16 cellular contexts compared by ENCODE assay signal in genomic region chr17:78962345-78962983, GRCh38. TPM values are rescaled to one million over a fixed set of nuclear protein-coding genes. Genes with fewer than 3 reads are reported as not detected.
DNase-seq lines count a peak whose midpoint lies in the region; ATAC-seq, FAIRE-seq and TF ChIP-seq lines count a peak whose summit lies in the region.
"Had no signal": no experiment of that assay in that cellular context is flagged by ENCODE, and none has a peak within 500 bp of the region (broad histone marks: within the 10 kb centered on the region; RNA-seq: fewer than 3 reads in every experiment).

No MANE protein-coding gene starts in this region.

- H3K27me3 ChIP-seq in mammary epithelial cell (ENCODE audit: insufficient read depth, low read length) (no peaks in the 10 kb centered on the region), HepG2 (ENCODE audit: control insufficient read depth in 1 of 2, insufficient read depth in 2 of 2, low read length in 2 of 2) (peaks cover 0 to 1% of the 10 kb centered on the region in 2 experiments; a peak in 3 of 5 replicates), neural progenitor cell (no peaks in the 10 kb centered on the region)

- peaks cover 11% of the 10 kb centered on the region for H3K4me1 Mint-ChIP-seq in MCF 10A (ENCODE audit: insufficient read depth, unreplicated experiment)
- peaks cover 25% of the 10 kb centered on the region for H3K4me1 Mint-ChIP-seq in neural progenitor cell

- H3K27ac Mint-ChIP-seq in MCF 10A (ENCODE audit: low read depth, unreplicated experiment), result no peak overlapping the region
- H3K27ac Mint-ChIP-seq in neural progenitor cell, result no peak overlapping the region

- no peaks in the 10 kb centered on the region for H3K9me3 ChIP-seq in mammary epithelial cell (replicated peaks; ENCODE audit: insufficient read depth, low read length)
- no peaks in the 10 kb centered on the region for H3K9me3 ChIP-seq in HepG2 (ENCODE audit: low read length)
- no peaks in the 10 kb centered on the region for H3K9me3 ChIP-seq in neural progenitor cell (ENCODE audit: low read depth)
- H3K9me3 ChIP-seq: thoracic aorta had no signal

- no peaks in the 10 kb centered on the region for H4K20me1 ChIP-seq in mammary epithelial cell (ENCODE audit: insufficient read depth, low read length)
- no peaks in the 10 kb centered on the region for H4K20me1 ChIP-seq in HepG2 (ENCODE audit: insufficient read depth, low read length)
- no peaks in the 10 kb centered on the region for H4K20me1 ChIP-seq in neural progenitor cell (ENCODE audit: low read depth)

- peak; percentile 99 for FAIRE-seq in HepG2 (lab: Jason Lieb, UNC)
- FAIRE-seq: GM12891 had no signal

- TF ChIP-seq EP300 in HepG2 (IDR thresholded peaks at IDR 0.05; ENCODE audit: low read depth in 2 of 2, low read length in 2 of 2) (peak; percentile 79 to 85), HepG2 (CRISPR knock-in tag; IDR thresholded peaks at IDR 0.05; ENCODE audit: borderline replicate concordance) (peak; percentile 66)

- no peak overlapping the region for H3K27ac ChIP-seq in mammary epithelial cell (ENCODE audit: insufficient read depth, low read depth, low read length)
- H3K27ac ChIP-seq in HepG2 (ENCODE audit: extremely low read length, insufficient read depth, low read length), result peak overlapping the region; percentile 70
- no peak overlapping the region for H3K27ac ChIP-seq in neural progenitor cell
- H3K27ac ChIP-seq: thoracic aorta had no signal

- intact Hi-C loops in mammary epithelial cell (cut with micrococcal nuclease) (no loop called here), MCF 10A (cut with micrococcal nuclease) (no loop called here), HepG2 (cut with micrococcal nuclease; ENCODE audit: unreplicated experiment) (loop anchor here (2.0 to 5.0 kb wide), 2 partner anchors 35 to 98 kb away; partner anchors contain the start of gene TIMP2)

- no TSS peak for BruUV-seq in mammary epithelial cell (replicated peaks; lab: Mats Ljungman, UMichigan)
- no TSS peak for BruUV-seq in MCF 10A (replicated peaks; lab: Mats Ljungman, UMichigan)
- BruUV-seq in HepG2 (replicated peaks; lab: Mats Ljungman, UMichigan), result no TSS peak

- TF ChIP-seq CTCF in mammary epithelial cell (conservative IDR thresholded peaks at IDR 0.05 in 1 of 2, IDR thresholded peaks at IDR 0.05 in 1 of 2; ENCODE audit: extremely low read depth in 1 of 2, insufficient read depth in 1 of 2, low read depth in 1 of 2, low read length in 2 of 2) (no peak), MCF 10A (IDR thresholded peaks at IDR 0.05; ENCODE audit: unreplicated experiment) (no peak), HepG2 (CRISPR knock-in tag; IDR thresholded peaks at IDR 0.05) (peak; percentile 24), neural progenitor cell (IDR thresholded peaks at IDR 0.05) (no peak)

- no peaks in the 10 kb centered on the region for H3F3A ChIP-seq in neural progenitor cell (ENCODE audit: low read depth)

- POLR2A ChIA-PET in MCF 10A (lab: Yijun Ruan, JAX), result interaction anchor here (0.5 kb wide), 1 partner anchor 15 kb away, joined by 3 read pairs; no protein-coding TSS in a partner anchor
- POLR2A ChIA-PET in HepG2 (lab: Yijun Ruan, JAX), result interaction anchor here (0.5 to 3.5 kb wide), 24 partner anchors 10 to 654 kb away, joined by 3 to 51 read pairs (median 4); partner anchors contain the start of genes CANT1, ENGASE and LGALS3BP

- H3K36me3 Mint-ChIP-seq in MCF 10A (ENCODE audit: insufficient read depth, unreplicated experiment) (no peaks in the 10 kb centered on the region), neural progenitor cell (no peaks in the 10 kb centered on the region)

- TF ChIP-seq RAD21 in HepG2 (CRISPR knock-in tag; IDR thresholded peaks at IDR 0.05), result peak; percentile 10; the same call in 1 of the 2 replicates

- ATAC-seq in HepG2 (peak; percentile 91), HG03196 (IDR thresholded peaks at IDR 0.05; ENCODE audit: unreplicated experiment) (no peak)

- peak; percentile 46 to 60; a peak in 3 of 4 replicates for TF ChIP-seq POLR2A in HepG2 (IDR thresholded peaks at IDR 0.05; ENCODE audit: insufficient read depth in 1 of 2, low read depth in 2 of 2, low read length in 2 of 2)

- H3K36me3 ChIP-seq in mammary epithelial cell (ENCODE audit: insufficient read depth, low read length) (no peaks in the 10 kb centered on the region), HepG2 (replicated peaks in 1 of 2; ENCODE audit: control insufficient read depth in 1 of 2, insufficient read depth in 2 of 2, low read length in 2 of 2) (no peaks in the 10 kb centered on the region), neural progenitor cell (no peaks in the 10 kb centered on the region)
- H3K36me3 ChIP-seq: thoracic aorta had no signal

- DNase-seq in mammary epithelial cell, result peak; percentile 35
- DNase-seq in MCF 10A (ENCODE audit: unreplicated experiment), result no peak
- DNase-seq in T1000 (lab: John Stamatoyannopoulos, UW), result peak; percentile 65
- peak; percentile 96 for DNase-seq in HepG2 (ENCODE audit: low spot score)
- no peak for DNase-seq in GM19240 (ENCODE audit: insufficient read length, low spot score)
- no peak for DNase-seq in neural progenitor cell (ENCODE audit: low spot score)
- no peak for DNase-seq in HCEC 1CT
- DNase-seq: activated CD4-positive, CD25-positive, alpha-beta regulatory T cell treated with anti-CD3 and anti-CD28 coated beads, Interleukin-2, amount 50 U/mL, for 72 hours; activated T-cell treated with anti-CD3 and anti-CD28 coated beads for 4 hours; cerebellar nuclear complex; erythroblast; hypothalamus; NCI-H2171 had no signal

- H3K4me3 ChIP-seq in mammary epithelial cell (replicated peaks in 1 of 3; ENCODE audit: insufficient read depth in 1 of 3, low read depth in 2 of 3, low read length in 3 of 3), result no peak overlapping the region
- no peak overlapping the region for H3K4me3 ChIP-seq in HepG2 (replicated peaks in 1 of 3; ENCODE audit: insufficient read depth in 1 of 3, low read depth in 2 of 3, low read length in 3 of 3)
- no peak overlapping the region for H3K4me3 ChIP-seq in neural progenitor cell
- H3K4me3 ChIP-seq: thoracic aorta had no signal

- in situ Hi-C loops in mammary epithelial cell (cut with MboI; ENCODE audit: low sequenced_read_pairs in 2 of 2) (no loop called here), HepG2 (cut with HindIII; ENCODE audit: extremely low pct_ligation_motif_present, low pct_unique_long_range_greater_than_20kb) (no loop called here)

- H3K27me3 Mint-ChIP-seq in MCF 10A (ENCODE audit: insufficient read depth, unreplicated experiment), result no peaks in the 10 kb centered on the region
- H3K27me3 Mint-ChIP-seq in neural progenitor cell (ENCODE audit: insufficient read depth, low read depth), result peaks cover 5% of the 10 kb centered on the region

- H2AFZ ChIP-seq in mammary epithelial cell (ENCODE audit: low read depth, low read length) (no peak overlapping the region), HepG2 (ENCODE audit: low read length) (no peak overlapping the region), neural progenitor cell (replicated peaks) (no peak overlapping the region)

- no peaks in the 10 kb centered on the region for H3K9me3 Mint-ChIP-seq in MCF 10A (ENCODE audit: unreplicated experiment)
- H3K9me3 Mint-ChIP-seq in neural progenitor cell, result no peaks in the 10 kb centered on the region

- H3K79me2 ChIP-seq in mammary epithelial cell (ENCODE audit: insufficient read depth, low read length), result no peaks in the 10 kb centered on the region
- H3K79me2 ChIP-seq in HepG2 (ENCODE audit: insufficient read depth, low read length), result no peaks in the 10 kb centered on the region
- H3K79me2 ChIP-seq in neural progenitor cell (ENCODE audit: low read depth), result no peaks in the 10 kb centered on the region

- H3K4me3 Mint-ChIP-seq in MCF 10A (ENCODE audit: unreplicated experiment) (no peak overlapping the region), neural progenitor cell (no peak overlapping the region)

- H3K4me2 ChIP-seq in mammary epithelial cell (ENCODE audit: insufficient read depth, low read depth, low read length) (no peak overlapping the region), HepG2 (ENCODE audit: low read depth, low read length) (peak overlapping the region; percentile 38), neural progenitor cell (no peak overlapping the region)

- CTCF ChIA-PET in mammary epithelial cell (lab: Charles Lee; ENCODE audit: low non-redundant PET) (no interaction called here), MCF 10A (lab: Yijun Ruan, JAX) (interaction anchor here (1.5 to 3.5 kb wide), 2 partner anchors 9 to 97 kb away, joined by 7 to 17 read pairs; no protein-coding TSS in a partner anchor), HepG2 (lab: Yijun Ruan, JAX; ENCODE audit: low intra/inter-chr PET ratio, low total read pairs) (no interaction called here)

- 72% methylated on average over 19 of the region's 19 CpGs for WGBS in mammary epithelial cell (ENCODE audit: low coverage, missing lambda C conversion rate)
- 3% methylated on average over 15 of the region's 19 CpGs for WGBS in HepG2 (ENCODE audit: low lambda C conversion rate)

- dilution Hi-C loops in mammary epithelial cell (cut with HindIII; ENCODE audit: low sequenced_read_pairs), result no loop called here

- H3K4me1 ChIP-seq in mammary epithelial cell (ENCODE audit: insufficient read depth, low read length) (peaks cover 7% of the 10 kb centered on the region), HepG2 (ENCODE audit: insufficient read depth, low read length) (peaks cover 61% of the 10 kb centered on the region), neural progenitor cell (no peaks in the 10 kb centered on the region)

- H3K9ac ChIP-seq in mammary epithelial cell (ENCODE audit: insufficient read depth, low read length) (no peak overlapping the region), HepG2 (ENCODE audit: insufficient read depth, low read depth, low read length) (peak overlapping the region; percentile 43), neural progenitor cell (no peak overlapping the region)

RNA-seq across cellular contexts. Expression of gene LGALS3BP, which starts 17.3 kb away (rescaled TPM):
- total RNA-seq in mammary epithelial cell (100 to 1,000 TPM; 173 to 221 TPM), MCF 10A (2022) (56.7 and 58.0 TPM in 2 replicates), HepG2 (2016; rRNA removed; fragmentation: Illumina TruSeq; extraction: Trizol) (116 and 332 TPM in 2 replicates), neural progenitor cell (ENCODE audit: low replicate concordance) (17.5 and 64.3 TPM in 2 replicates)
- polyA plus RNA-seq in mammary epithelial cell (109 TPM), HepG2 (2011; rRNA removed) (137 and 185 TPM in 2 replicates)
- 167 TPM for polyA minus RNA-seq in mammary epithelial cell
- total RNA-seq in HepG2 (2016; cell fraction: cytosol; rRNA removed; fragmentation: Illumina TruSeq; extraction: Trizol; ENCODE audit: low read depth), result 62.3 and 63.4 TPM in 2 replicates
- total RNA-seq in HepG2 (2016; cell fraction: insoluble cytoplasmic fraction; rRNA removed; fragmentation: Illumina TruSeq; extraction: Trizol), result 116 and 342 TPM in 2 replicates
- 57.6 and 60.1 TPM in 2 replicates for total RNA-seq in HepG2 (2016; cell fraction: membrane; rRNA removed; fragmentation: Illumina TruSeq; extraction: Trizol)
- 311 and 384 TPM in 2 replicates for total RNA-seq in HepG2 (2016; cell fraction: nucleus; rRNA removed; fragmentation: Illumina TruSeq; extraction: Trizol)
- 89.4 and 111 TPM in 2 replicates for polyA plus RNA-seq in HepG2 (2011; cell fraction: cytosol; rRNA removed)
- 667 and 704 TPM in 2 replicates for polyA plus RNA-seq in HepG2 (2011; cell fraction: nucleus; rRNA removed)
- polyA plus RNA-seq in HepG2 (2012), result 341 and 458 TPM in 2 replicates
- 36.8 and 37.2 TPM in 2 replicates for polyA plus RNA-seq in HepG2 (2016; cell fraction: cytosol; fragmentation: Illumina TruSeq; extraction: Trizol; ENCODE audit: low read depth)
- 103 and 140 TPM in 2 replicates for polyA plus RNA-seq in HepG2 (2016; cell fraction: insoluble cytoplasmic fraction; fragmentation: Illumina TruSeq; extraction: Trizol; ENCODE audit: low read depth)
- polyA plus RNA-seq in HepG2 (2016; cell fraction: membrane; fragmentation: Illumina TruSeq; extraction: Trizol; ENCODE audit: low read depth), result 41.5 and 48.5 TPM in 2 replicates
- polyA plus RNA-seq in HepG2 (2016; cell fraction: nucleus; fragmentation: Illumina TruSeq; extraction: Trizol; ENCODE audit: insufficient read depth, low read depth), result 669 and 711 TPM in 2 replicates
- polyA minus RNA-seq in HepG2 (2011; rRNA and poly(A)+ RNA removed; ENCODE audit: low replicate concordance), result 165 and 565 TPM in 2 replicates
- polyA minus RNA-seq in HepG2 (2011; cell fraction: cytosol; rRNA and poly(A)+ RNA removed), result 316 and 377 TPM in 2 replicates
- 112 and 148 TPM in 2 replicates for polyA minus RNA-seq in HepG2 (2011; cell fraction: nucleus; rRNA and poly(A)+ RNA removed)

RNA-seq across cellular contexts. Expression of gene TIMP2, which starts 37.3 kb away (rescaled TPM):
- total RNA-seq in mammary epithelial cell (10 to 100 TPM; 20.7 to 31.2 TPM), MCF 10A (2022) (24.8 and 35.1 TPM in 2 replicates), HepG2 (2016; rRNA removed; fragmentation: Illumina TruSeq; extraction: Trizol) (2.2 and 3.8 TPM in 2 replicates), neural progenitor cell (ENCODE audit: low replicate concordance) (19.8 and 22.3 TPM in 2 replicates)
- polyA plus RNA-seq in mammary epithelial cell (11.5 TPM), HepG2 (2011; rRNA removed) (8.5 and 11.7 TPM in 2 replicates)
- polyA minus RNA-seq in mammary epithelial cell, result 19.6 TPM
- total RNA-seq in HepG2 (2016; cell fraction: cytosol; rRNA removed; fragmentation: Illumina TruSeq; extraction: Trizol; ENCODE audit: low read depth), result 1.4 and 1.7 TPM in 2 replicates
- 1.7 and 3.9 TPM in 2 replicates for total RNA-seq in HepG2 (2016; cell fraction: insoluble cytoplasmic fraction; rRNA removed; fragmentation: Illumina TruSeq; extraction: Trizol)
- 3.3 and 3.4 TPM in 2 replicates for total RNA-seq in HepG2 (2016; cell fraction: membrane; rRNA removed; fragmentation: Illumina TruSeq; extraction: Trizol)
- total RNA-seq in HepG2 (2016; cell fraction: nucleus; rRNA removed; fragmentation: Illumina TruSeq; extraction: Trizol), result 6.3 and 8.0 TPM in 2 replicates
- 8.0 and 12.6 TPM in 2 replicates for polyA plus RNA-seq in HepG2 (2011; cell fraction: cytosol; rRNA removed)
- 10.4 and 13.8 TPM in 2 replicates for polyA plus RNA-seq in HepG2 (2011; cell fraction: nucleus; rRNA removed)
- polyA plus RNA-seq in HepG2 (2012), result 25.0 and 33.2 TPM in 2 replicates
- polyA plus RNA-seq in HepG2 (2016; cell fraction: cytosol; fragmentation: Illumina TruSeq; extraction: Trizol; ENCODE audit: low read depth), result 3.0 and 3.2 TPM in 2 replicates
- polyA plus RNA-seq in HepG2 (2016; cell fraction: insoluble cytoplasmic fraction; fragmentation: Illumina TruSeq; extraction: Trizol; ENCODE audit: low read depth), result 3.9 and 5.4 TPM in 2 replicates
- 4.0 and 5.0 TPM in 2 replicates for polyA plus RNA-seq in HepG2 (2016; cell fraction: membrane; fragmentation: Illumina TruSeq; extraction: Trizol; ENCODE audit: low read depth)
- 18.4 and 18.6 TPM in 2 replicates for polyA plus RNA-seq in HepG2 (2016; cell fraction: nucleus; fragmentation: Illumina TruSeq; extraction: Trizol; ENCODE audit: insufficient read depth, low read depth)
- 10.0 and 25.5 TPM in 2 replicates for polyA minus RNA-seq in HepG2 (2011; rRNA and poly(A)+ RNA removed; ENCODE audit: low replicate concordance)
- polyA minus RNA-seq in HepG2 (2011; cell fraction: cytosol; rRNA and poly(A)+ RNA removed), result 11.5 and 14.6 TPM in 2 replicates
- polyA minus RNA-seq in HepG2 (2011; cell fraction: nucleus; rRNA and poly(A)+ RNA removed), result 4.2 and 6.2 TPM in 2 replicates

RNA-seq across cellular contexts. Expression of gene CANT1, which starts 47.1 kb away (rescaled TPM):
- 10 to 100 TPM; 54.5 to 86.5 TPM for total RNA-seq in mammary epithelial cell
- 61.6 TPM for polyA plus RNA-seq in mammary epithelial cell
- polyA minus RNA-seq in mammary epithelial cell, result 59.7 TPM
- total RNA-seq in MCF 10A (2022), result 62.5 and 65.1 TPM in 2 replicates
- 24.9 and 34.1 TPM in 2 replicates for total RNA-seq in HepG2 (2016; rRNA removed; fragmentation: Illumina TruSeq; extraction: Trizol)
- total RNA-seq in HepG2 (2016; cell fraction: cytosol; rRNA removed; fragmentation: Illumina TruSeq; extraction: Trizol; ENCODE audit: low read depth), result 4.7 and 7.2 TPM in 2 replicates
- total RNA-seq in HepG2 (2016; cell fraction: insoluble cytoplasmic fraction; rRNA removed; fragmentation: Illumina TruSeq; extraction: Trizol), result 22.7 and 35.6 TPM in 2 replicates
- total RNA-seq in HepG2 (2016; cell fraction: membrane; rRNA removed; fragmentation: Illumina TruSeq; extraction: Trizol), result 18.3 and 22.7 TPM in 2 replicates
- total RNA-seq in HepG2 (2016; cell fraction: nucleus; rRNA removed; fragmentation: Illumina TruSeq; extraction: Trizol), result 34.4 and 36.1 TPM in 2 replicates
- polyA plus RNA-seq in HepG2 (2011; rRNA removed), result 42.1 and 42.6 TPM in 2 replicates
- polyA plus RNA-seq in HepG2 (2011; cell fraction: cytosol; rRNA removed), result 32.0 and 42.2 TPM in 2 replicates
- 39.8 and 43.1 TPM in 2 replicates for polyA plus RNA-seq in HepG2 (2011; cell fraction: nucleus; rRNA removed)
- polyA plus RNA-seq in HepG2 (2012), result 25.0 and 32.7 TPM in 2 replicates
- 5.6 TPM in 2 replicates for polyA plus RNA-seq in HepG2 (2016; cell fraction: cytosol; fragmentation: Illumina TruSeq; extraction: Trizol; ENCODE audit: low read depth)
- 23.0 and 24.4 TPM in 2 replicates for polyA plus RNA-seq in HepG2 (2016; cell fraction: insoluble cytoplasmic fraction; fragmentation: Illumina TruSeq; extraction: Trizol; ENCODE audit: low read depth)
- 13.8 and 16.2 TPM in 2 replicates for polyA plus RNA-seq in HepG2 (2016; cell fraction: membrane; fragmentation: Illumina TruSeq; extraction: Trizol; ENCODE audit: low read depth)
- 44.9 and 45.4 TPM in 2 replicates for polyA plus RNA-seq in HepG2 (2016; cell fraction: nucleus; fragmentation: Illumina TruSeq; extraction: Trizol; ENCODE audit: insufficient read depth, low read depth)
- polyA minus RNA-seq in HepG2 (2011; rRNA and poly(A)+ RNA removed; ENCODE audit: low replicate concordance), result 46.8 and 73.3 TPM in 2 replicates
- 34.5 and 40.3 TPM in 2 replicates for polyA minus RNA-seq in HepG2 (2011; cell fraction: cytosol; rRNA and poly(A)+ RNA removed)
- polyA minus RNA-seq in HepG2 (2011; cell fraction: nucleus; rRNA and poly(A)+ RNA removed), result 27.8 and 31.3 TPM in 2 replicates
- total RNA-seq in neural progenitor cell (ENCODE audit: low replicate concordance), result 24.3 and 61.3 TPM in 2 replicates

RNA-seq across cellular contexts. Expression of gene CEP295NL, which starts 59.5 kb away (rescaled TPM):
- total RNA-seq in mammary epithelial cell (under 1 TPM; 0.49 to 0.50 TPM), MCF 10A (2022) (0.68 and 0.86 TPM in 2 replicates), HepG2 (2016; rRNA removed; fragmentation: Illumina TruSeq; extraction: Trizol) (not detected in 2 replicates), neural progenitor cell (ENCODE audit: low replicate concordance) (0.28 and 0.39 TPM in 2 replicates)
- polyA plus RNA-seq in mammary epithelial cell (not detected), HepG2 (2011; rRNA removed) (not detected in 2 replicates)
- not detected for polyA minus RNA-seq in mammary epithelial cell
- total RNA-seq in HepG2 (2016; cell fraction: cytosol; rRNA removed; fragmentation: Illumina TruSeq; extraction: Trizol; ENCODE audit: low read depth), result not detected in 2 replicates
- 0.06 TPM in 1 of 2 replicates, not detected in the other for total RNA-seq in HepG2 (2016; cell fraction: insoluble cytoplasmic fraction; rRNA removed; fragmentation: Illumina TruSeq; extraction: Trizol)
- total RNA-seq in HepG2 (2016; cell fraction: membrane; rRNA removed; fragmentation: Illumina TruSeq; extraction: Trizol), result not detected in 2 replicates
- not detected in 2 replicates for total RNA-seq in HepG2 (2016; cell fraction: nucleus; rRNA removed; fragmentation: Illumina TruSeq; extraction: Trizol)
- not detected in 2 replicates for polyA plus RNA-seq in HepG2 (2011; cell fraction: cytosol; rRNA removed)
- 0.14 and 0.31 TPM in 2 replicates for polyA plus RNA-seq in HepG2 (2011; cell fraction: nucleus; rRNA removed)
- 0.07 and 0.13 TPM in 2 replicates for polyA plus RNA-seq in HepG2 (2012)
- polyA plus RNA-seq in HepG2 (2016; cell fraction: cytosol; fragmentation: Illumina TruSeq; extraction: Trizol; ENCODE audit: low read depth), result not detected in 2 replicates
- not detected in 2 replicates for polyA plus RNA-seq in HepG2 (2016; cell fraction: insoluble cytoplasmic fraction; fragmentation: Illumina TruSeq; extraction: Trizol; ENCODE audit: low read depth)
- polyA plus RNA-seq in HepG2 (2016; cell fraction: membrane; fragmentation: Illumina TruSeq; extraction: Trizol; ENCODE audit: low read depth), result not detected in 2 replicates
- not detected in 2 replicates for polyA plus RNA-seq in HepG2 (2016; cell fraction: nucleus; fragmentation: Illumina TruSeq; extraction: Trizol; ENCODE audit: insufficient read depth, low read depth)
- polyA minus RNA-seq in HepG2 (2011; rRNA and poly(A)+ RNA removed; ENCODE audit: low replicate concordance), result 1.2 TPM in 1 of 2 replicates, not detected in the other
- polyA minus RNA-seq in HepG2 (2011; cell fraction: cytosol; rRNA and poly(A)+ RNA removed), result not detected in 2 replicates
- 1.5 and 1.6 TPM in 2 replicates for polyA minus RNA-seq in HepG2 (2011; cell fraction: nucleus; rRNA and poly(A)+ RNA removed)

Comparison
In these comparisons a context has a peak if more than half of its experiments do, and no peak if none do; other contexts are left out.
1. DNase-seq: peak in mammary epithelial cell (single experiment), T1000 (single experiment) and HepG2 (single experiment); none in MCF 10A (single experiment), GM19240 (single experiment), neural progenitor cell (single experiment) and HCEC 1CT (single experiment).